ENCODE assay signal across 11 cellular contexts in the genomic region with DNA sequence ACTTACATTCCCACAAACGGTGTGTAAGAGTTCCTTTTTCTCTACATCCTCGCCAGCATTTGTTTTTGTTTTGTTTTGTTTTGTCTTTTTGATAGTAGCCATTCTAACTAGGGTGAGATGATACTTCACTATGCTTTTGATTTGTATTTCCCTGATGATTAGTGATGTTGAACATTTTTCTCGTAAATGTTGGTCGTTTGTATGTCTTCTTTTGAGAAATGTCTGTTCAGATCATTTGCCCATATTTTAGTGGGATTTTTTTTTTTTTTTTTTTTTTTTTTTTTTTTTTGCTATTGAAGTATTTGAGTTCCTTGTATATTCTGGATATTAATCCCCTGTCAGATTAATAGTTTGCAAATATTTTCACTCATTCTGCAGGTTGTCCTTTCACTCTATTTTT. TPM values are rescaled to one million over a fixed set of nuclear protein-coding genes. Genes with fewer than 3 reads are reported as not detected.
"Had no signal": no experiment of that assay in that cellular context is flagged by ENCODE, and none has a peak within 500 bp of the region (broad histone marks: within the 10 kb centered on the region; RNA-seq: fewer than 3 reads in every experiment).

No MANE protein-coding gene starts in this region.

- H3K9ac ChIP-seq: KMS-11 had no signal

- H3K27ac ChIP-seq: KMS-11 had no signal

- ATAC-seq: GM23338 had no signal

- H3K4me2 ChIP-seq: GM23338, KMS-11 had no signal

- DNase-seq: H9, HCEC 1CT, IMR-90, Karpas-422, KBM-7 had no signal

- H2AFZ ChIP-seq: GM23338 had no signal

- H3K4me3 ChIP-seq: GM23338 had no signal

- FAIRE-seq: H1, H54, HTR-8/SVneo had no signal

RNA-seq across cellular contexts. Expression of a gene that starts 19.2 kb away (rescaled TPM):
- total RNA-seq: HT-29 had no signal
